In the genomic region with DNA sequence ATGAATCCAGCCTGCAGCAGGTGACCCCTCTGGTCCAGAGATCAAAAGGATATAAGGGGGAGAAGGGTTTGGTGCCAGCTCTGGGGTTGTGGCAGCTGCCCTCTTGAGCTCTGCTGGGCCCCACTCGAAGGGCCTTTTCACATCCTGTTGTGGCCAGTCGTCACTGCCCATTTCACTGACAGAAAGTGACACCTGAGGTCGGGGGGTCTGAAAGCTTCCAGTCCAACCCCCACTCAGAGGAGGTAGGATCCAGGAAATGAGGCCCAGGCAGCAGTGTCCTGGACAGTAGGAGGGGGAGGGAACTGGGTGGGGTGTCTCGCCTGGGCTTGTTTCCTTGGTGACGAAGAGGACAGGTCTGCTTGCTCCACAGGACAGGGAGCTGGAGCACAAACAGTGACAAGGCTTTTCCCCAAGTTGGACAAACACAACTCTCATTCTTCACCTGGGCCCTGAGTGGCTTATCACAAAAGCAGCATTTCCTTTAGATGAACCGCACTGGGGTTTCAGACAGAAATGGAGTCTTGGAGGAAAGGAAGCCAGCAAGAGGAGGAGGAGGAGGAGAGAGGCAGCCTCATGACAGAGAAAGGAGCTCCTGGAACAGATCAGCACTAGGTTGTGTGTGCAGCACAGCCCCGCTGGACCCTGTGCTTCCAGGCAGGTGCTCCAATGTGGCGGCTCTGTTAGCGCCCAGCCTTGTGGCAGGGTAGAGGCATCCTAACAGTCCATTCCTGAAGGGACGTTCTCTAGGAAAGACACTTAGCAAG, we compare ENCODE assay signal across 1 cellular context.
A peak's percentile ranks its signal among the peaks of the same experiment; 100 is the strongest.
TF ChIP-seq lines count a peak whose summit lies in the region.

No MANE protein-coding gene starts in this region.

TF ChIP-seq in K562, 482 proteins besides CTCF, POLR2A, EP300 and RAD21 (continued from another document and continues in another):
- TF ChIP-seq, protein P1, sequence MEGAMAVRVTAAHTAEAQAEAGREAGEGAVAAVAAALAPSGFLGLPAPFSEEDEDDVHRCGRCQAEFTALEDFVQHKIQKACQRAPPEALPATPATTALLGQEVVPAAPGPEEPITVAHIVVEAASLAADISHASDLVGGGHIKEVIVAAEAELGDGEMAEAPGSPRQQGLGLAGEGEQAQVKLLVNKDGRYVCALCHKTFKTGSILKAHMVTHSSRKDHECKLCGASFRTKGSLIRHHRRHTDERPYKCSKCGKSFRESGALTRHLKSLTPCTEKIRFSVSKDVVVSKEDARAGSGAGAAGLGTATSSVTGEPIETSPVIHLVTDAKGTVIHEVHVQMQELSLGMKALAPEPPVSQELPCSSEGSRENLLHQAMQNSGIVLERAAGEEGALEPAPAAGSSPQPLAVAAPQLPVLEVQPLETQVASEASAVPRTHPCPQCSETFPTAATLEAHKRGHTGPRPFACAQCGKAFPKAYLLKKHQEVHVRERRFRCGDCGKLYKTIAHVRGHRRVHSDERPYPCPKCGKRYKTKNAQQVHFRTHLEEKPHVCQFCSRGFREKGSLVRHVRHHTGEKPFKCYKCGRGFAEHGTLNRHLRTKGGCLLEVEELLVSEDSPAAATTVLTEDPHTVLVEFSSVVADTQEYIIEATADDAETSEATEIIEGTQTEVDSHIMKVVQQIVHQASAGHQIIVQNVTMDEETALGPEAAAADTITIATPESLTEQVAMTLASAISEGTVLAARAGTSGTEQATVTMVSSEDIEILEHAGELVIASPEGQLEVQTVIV (CRISPR knock-in tag; IDR thresholded peaks at IDR 0.05; ENCODE audit: borderline replicate concordance) = no peak
- TF ChIP-seq HNRNPLL (IDR thresholded peaks at IDR 0.05; ENCODE audit: low read depth, low read length, poor library complexity, severe bottlenecking) (no peak), ZKSCAN1 (IDR thresholded peaks at IDR 0.05; ENCODE audit: low read depth, low read length) (no peak), HDAC3 (IDR thresholded peaks at IDR 0.05; ENCODE audit: borderline replicate concordance, partially characterized antibody) (no peak), RBM22 (IDR thresholded peaks at IDR 0.05; ENCODE audit: low read depth, low read length, poor library complexity, severe bottlenecking) (no peak), ZBTB40 (IDR thresholded peaks at IDR 0.05) (no peak), ZBTB40 (CRISPR knock-in tag; IDR thresholded peaks at IDR 0.05) (no peak), RBM39 (optimal IDR thresholded peaks at IDR 0.05; ENCODE audit: low read depth, low read length) (no peak), CAMTA2 (CRISPR knock-in tag; conservative IDR thresholded peaks at IDR 0.05) (no peak), NEUROD1 (IDR thresholded peaks at IDR 0.05; ENCODE audit: borderline replicate concordance, low read depth, low read length, partially characterized antibody) (peak; percentile 28), NBN (IDR thresholded peaks at IDR 0.05; ENCODE audit: low read depth) (no peak)
- TF ChIP-seq, protein P2, sequence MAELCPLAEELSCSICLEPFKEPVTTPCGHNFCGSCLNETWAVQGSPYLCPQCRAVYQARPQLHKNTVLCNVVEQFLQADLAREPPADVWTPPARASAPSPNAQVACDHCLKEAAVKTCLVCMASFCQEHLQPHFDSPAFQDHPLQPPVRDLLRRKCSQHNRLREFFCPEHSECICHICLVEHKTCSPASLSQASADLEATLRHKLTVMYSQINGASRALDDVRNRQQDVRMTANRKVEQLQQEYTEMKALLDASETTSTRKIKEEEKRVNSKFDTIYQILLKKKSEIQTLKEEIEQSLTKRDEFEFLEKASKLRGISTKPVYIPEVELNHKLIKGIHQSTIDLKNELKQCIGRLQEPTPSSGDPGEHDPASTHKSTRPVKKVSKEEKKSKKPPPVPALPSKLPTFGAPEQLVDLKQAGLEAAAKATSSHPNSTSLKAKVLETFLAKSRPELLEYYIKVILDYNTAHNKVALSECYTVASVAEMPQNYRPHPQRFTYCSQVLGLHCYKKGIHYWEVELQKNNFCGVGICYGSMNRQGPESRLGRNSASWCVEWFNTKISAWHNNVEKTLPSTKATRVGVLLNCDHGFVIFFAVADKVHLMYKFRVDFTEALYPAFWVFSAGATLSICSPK (IDR thresholded peaks at IDR 0.05; ENCODE audit: borderline replicate concordance) = no peak
- TF ChIP-seq, protein P3, sequence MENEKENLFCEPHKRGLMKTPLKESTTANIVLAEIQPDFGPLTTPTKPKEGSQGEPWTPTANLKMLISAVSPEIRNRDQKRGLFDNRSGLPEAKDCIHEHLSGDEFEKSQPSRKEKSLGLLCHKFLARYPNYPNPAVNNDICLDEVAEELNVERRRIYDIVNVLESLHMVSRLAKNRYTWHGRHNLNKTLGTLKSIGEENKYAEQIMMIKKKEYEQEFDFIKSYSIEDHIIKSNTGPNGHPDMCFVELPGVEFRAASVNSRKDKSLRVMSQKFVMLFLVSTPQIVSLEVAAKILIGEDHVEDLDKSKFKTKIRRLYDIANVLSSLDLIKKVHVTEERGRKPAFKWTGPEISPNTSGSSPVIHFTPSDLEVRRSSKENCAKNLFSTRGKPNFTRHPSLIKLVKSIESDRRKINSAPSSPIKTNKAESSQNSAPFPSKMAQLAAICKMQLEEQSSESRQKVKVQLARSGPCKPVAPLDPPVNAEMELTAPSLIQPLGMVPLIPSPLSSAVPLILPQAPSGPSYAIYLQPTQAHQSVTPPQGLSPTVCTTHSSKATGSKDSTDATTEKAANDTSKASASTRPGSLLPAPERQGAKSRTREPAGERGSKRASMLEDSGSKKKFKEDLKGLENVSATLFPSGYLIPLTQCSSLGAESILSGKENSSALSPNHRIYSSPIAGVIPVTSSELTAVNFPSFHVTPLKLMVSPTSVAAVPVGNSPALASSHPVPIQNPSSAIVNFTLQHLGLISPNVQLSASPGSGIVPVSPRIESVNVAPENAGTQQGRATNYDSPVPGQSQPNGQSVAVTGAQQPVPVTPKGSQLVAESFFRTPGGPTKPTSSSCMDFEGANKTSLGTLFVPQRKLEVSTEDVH (IDR thresholded peaks at IDR 0.05; ENCODE audit: low read depth, partially characterized antibody) = no peak
- TF ChIP-seq, protein P4, sequence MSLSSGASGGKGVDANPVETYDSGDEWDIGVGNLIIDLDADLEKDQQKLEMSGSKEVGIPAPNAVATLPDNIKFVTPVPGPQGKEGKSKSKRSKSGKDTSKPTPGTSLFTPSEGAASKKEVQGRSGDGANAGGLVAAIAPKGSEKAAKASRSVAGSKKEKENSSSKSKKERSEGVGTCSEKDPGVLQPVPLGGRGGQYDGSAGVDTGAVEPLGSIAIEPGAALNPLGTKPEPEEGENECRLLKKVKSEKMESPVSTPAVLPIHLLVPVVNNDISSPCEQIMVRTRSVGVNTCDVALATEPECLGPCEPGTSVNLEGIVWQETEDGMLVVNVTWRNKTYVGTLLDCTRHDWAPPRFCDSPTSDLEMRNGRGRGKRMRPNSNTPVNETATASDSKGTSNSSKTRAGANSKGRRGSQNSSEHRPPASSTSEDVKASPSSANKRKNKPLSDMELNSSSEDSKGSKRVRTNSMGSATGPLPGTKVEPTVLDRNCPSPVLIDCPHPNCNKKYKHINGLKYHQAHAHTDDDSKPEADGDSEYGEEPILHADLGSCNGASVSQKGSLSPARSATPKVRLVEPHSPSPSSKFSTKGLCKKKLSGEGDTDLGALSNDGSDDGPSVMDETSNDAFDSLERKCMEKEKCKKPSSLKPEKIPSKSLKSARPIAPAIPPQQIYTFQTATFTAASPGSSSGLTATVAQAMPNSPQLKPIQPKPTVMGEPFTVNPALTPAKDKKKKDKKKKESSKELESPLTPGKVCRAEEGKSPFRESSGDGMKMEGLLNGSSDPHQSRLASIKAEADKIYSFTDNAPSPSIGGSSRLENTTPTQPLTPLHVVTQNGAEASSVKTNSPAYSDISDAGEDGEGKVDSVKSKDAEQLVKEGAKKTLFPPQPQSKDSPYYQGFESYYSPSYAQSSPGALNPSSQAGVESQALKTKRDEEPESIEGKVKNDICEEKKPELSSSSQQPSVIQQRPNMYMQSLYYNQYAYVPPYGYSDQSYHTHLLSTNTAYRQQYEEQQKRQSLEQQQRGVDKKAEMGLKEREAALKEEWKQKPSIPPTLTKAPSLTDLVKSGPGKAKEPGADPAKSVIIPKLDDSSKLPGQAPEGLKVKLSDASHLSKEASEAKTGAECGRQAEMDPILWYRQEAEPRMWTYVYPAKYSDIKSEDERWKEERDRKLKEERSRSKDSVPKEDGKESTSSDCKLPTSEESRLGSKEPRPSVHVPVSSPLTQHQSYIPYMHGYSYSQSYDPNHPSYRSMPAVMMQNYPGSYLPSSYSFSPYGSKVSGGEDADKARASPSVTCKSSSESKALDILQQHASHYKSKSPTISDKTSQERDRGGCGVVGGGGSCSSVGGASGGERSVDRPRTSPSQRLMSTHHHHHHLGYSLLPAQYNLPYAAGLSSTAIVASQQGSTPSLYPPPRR (CRISPR knock-in tag; IDR thresholded peaks at IDR 0.05; ENCODE audit: borderline replicate concordance) = no peak
- TF ChIP-seq, protein P5, sequence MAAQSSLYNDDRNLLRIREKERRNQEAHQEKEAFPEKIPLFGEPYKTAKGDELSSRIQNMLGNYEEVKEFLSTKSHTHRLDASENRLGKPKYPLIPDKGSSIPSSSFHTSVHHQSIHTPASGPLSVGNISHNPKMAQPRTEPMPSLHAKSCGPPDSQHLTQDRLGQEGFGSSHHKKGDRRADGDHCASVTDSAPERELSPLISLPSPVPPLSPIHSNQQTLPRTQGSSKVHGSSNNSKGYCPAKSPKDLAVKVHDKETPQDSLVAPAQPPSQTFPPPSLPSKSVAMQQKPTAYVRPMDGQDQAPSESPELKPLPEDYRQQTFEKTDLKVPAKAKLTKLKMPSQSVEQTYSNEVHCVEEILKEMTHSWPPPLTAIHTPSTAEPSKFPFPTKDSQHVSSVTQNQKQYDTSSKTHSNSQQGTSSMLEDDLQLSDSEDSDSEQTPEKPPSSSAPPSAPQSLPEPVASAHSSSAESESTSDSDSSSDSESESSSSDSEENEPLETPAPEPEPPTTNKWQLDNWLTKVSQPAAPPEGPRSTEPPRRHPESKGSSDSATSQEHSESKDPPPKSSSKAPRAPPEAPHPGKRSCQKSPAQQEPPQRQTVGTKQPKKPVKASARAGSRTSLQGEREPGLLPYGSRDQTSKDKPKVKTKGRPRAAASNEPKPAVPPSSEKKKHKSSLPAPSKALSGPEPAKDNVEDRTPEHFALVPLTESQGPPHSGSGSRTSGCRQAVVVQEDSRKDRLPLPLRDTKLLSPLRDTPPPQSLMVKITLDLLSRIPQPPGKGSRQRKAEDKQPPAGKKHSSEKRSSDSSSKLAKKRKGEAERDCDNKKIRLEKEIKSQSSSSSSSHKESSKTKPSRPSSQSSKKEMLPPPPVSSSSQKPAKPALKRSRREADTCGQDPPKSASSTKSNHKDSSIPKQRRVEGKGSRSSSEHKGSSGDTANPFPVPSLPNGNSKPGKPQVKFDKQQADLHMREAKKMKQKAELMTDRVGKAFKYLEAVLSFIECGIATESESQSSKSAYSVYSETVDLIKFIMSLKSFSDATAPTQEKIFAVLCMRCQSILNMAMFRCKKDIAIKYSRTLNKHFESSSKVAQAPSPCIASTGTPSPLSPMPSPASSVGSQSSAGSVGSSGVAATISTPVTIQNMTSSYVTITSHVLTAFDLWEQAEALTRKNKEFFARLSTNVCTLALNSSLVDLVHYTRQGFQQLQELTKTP (IDR thresholded peaks at IDR 0.05; ENCODE audit: low read depth in 1 of 2, partially characterized antibody in 2 of 2) = no peak
